8 cellular contexts compared by ENCODE assay signal in genomic region chr12:109097435-109098141, GRCh38. TPM values are rescaled to one million over a fixed set of nuclear protein-coding genes. Genes with fewer than 3 reads are reported as not detected.
DNase-seq lines count a peak whose midpoint lies in the region; TF ChIP-seq lines count a peak whose summit lies in the region.

TSS of gene UNG (plus strand) at chr12:109097597. CDS start at chr12:109097680, 83 bp downstream.

- H3K27ac ChIP-seq in SJSA1 (peak within 1 kb of the TSS; percentile 83), neural progenitor cell (peak within 1 kb of the TSS; percentile 81), stomach smooth muscle (ENCODE audit: low read length) (peak within 1 kb of the TSS; percentile 75)

- H3K4me3 ChIP-seq in SJSA1: peak within 1 kb of the TSS; percentile 57
- peak within 1 kb of the TSS; percentile 53 to 87 for H3K4me3 ChIP-seq in foreskin fibroblast (ENCODE audit: low read depth in 1 of 2, low read length in 2 of 2)
- peak within 1 kb of the TSS; percentile 73 for H3K4me3 ChIP-seq in neural progenitor cell
- H3K4me3 ChIP-seq in stomach smooth muscle (ENCODE audit: low read length in 2 of 2): peak within 1 kb of the TSS; percentile 85 to 96

- DNase-seq in GDM1 (lab: John Stamatoyannopoulos, UW) (peak; percentile 93), HEK293T (ENCODE audit: extremely low spot score) (peak; percentile 95), MV-4-11 (lab: John Stamatoyannopoulos, UW) (peak; percentile 91), SJSA1 (ENCODE audit: low read depth in 1 of 2, low spot score in 2 of 2) (peak; percentile 93 to 96), foreskin fibroblast (peak; percentile 93 to 98), neural progenitor cell (ENCODE audit: low spot score) (peak; percentile 99)
- DNase-seq in activated gamma-delta T cell treated with anti-CD3 and anti-CD28 coated beads, Interleukin-2, amount 50 U/mL, for 16 hours (ENCODE audit: low read depth): peak; percentile 97

- H3K79me2 ChIP-seq in neural progenitor cell (ENCODE audit: low read depth): peaks cover 42% of the 10 kb centered on the region

- POLR2A ChIA-PET in HEK293T (lab: Yijun Ruan, JAX): interaction anchor here (0.6 to 0.8 kb wide), 2 partner anchors 11 to 57 kb away, joined by 3 to 4 read pairs; no protein-coding TSS in a partner anchor

- H3K4me2 ChIP-seq in neural progenitor cell: peak within 1 kb of the TSS; percentile 85

- peak within 1 kb of the TSS; percentile 90 for H3K4me3 Mint-ChIP-seq in neural progenitor cell

- H3K36me3 ChIP-seq in SJSA1 (peaks cover 32% of the 10 kb centered on the region), neural progenitor cell (peaks cover 3% of the 10 kb centered on the region), stomach smooth muscle (ENCODE audit: control insufficient read depth in 2 of 2, insufficient read depth in 2 of 2, low read length in 2 of 2) (peaks cover 6 to 10% of the 10 kb centered on the region in 2 donors)

- H3K4me1 ChIP-seq in SJSA1 (replicated peaks) (peaks cover 24% of the 10 kb centered on the region), neural progenitor cell (peaks cover 11% of the 10 kb centered on the region), stomach smooth muscle (ENCODE audit: control insufficient read depth, insufficient read depth, low read length) (peaks cover 19% of the 10 kb centered on the region)

- H4K20me1 ChIP-seq in neural progenitor cell (ENCODE audit: low read depth): peaks cover 16% of the 10 kb centered on the region

- peaks cover 6% of the 10 kb centered on the region for H3K27me3 Mint-ChIP-seq in neural progenitor cell (ENCODE audit: insufficient read depth, low read depth)

- H3K9me3 ChIP-seq in SJSA1 (replicated peaks) (no peaks in the 10 kb centered on the region), neural progenitor cell (ENCODE audit: low read depth) (no peaks in the 10 kb centered on the region), stomach smooth muscle (ENCODE audit: control insufficient read depth in 2 of 2, low read length in 2 of 2) (no peaks in the 10 kb centered on the region)

- peaks cover 14% of the 10 kb centered on the region for H3F3A ChIP-seq in neural progenitor cell (ENCODE audit: low read depth)

- H2AFZ ChIP-seq in neural progenitor cell (replicated peaks): peak within 1 kb of the TSS; percentile 97

- no peak for TF ChIP-seq CTCF in foreskin fibroblast (IDR thresholded peaks at IDR 0.05; ENCODE audit: low read depth, low read length)
- no peak for TF ChIP-seq CTCF in neural progenitor cell (IDR thresholded peaks at IDR 0.05)

- H3K9me3 Mint-ChIP-seq in neural progenitor cell: no peaks in the 10 kb centered on the region

- no peak within 1 kb of the TSS for H3K27ac Mint-ChIP-seq in neural progenitor cell

- H3K27me3 ChIP-seq in SJSA1 (replicated peaks) (no peaks in the 10 kb centered on the region), neural progenitor cell (no peaks in the 10 kb centered on the region), stomach smooth muscle (ENCODE audit: control insufficient read depth in 1 of 2, insufficient read depth in 2 of 2, low read length in 2 of 2) (no peaks in the 10 kb centered on the region)

- peaks cover 33% of the 10 kb centered on the region for H3K4me1 Mint-ChIP-seq in neural progenitor cell

- peaks cover 20% of the 10 kb centered on the region for H3K36me3 Mint-ChIP-seq in neural progenitor cell

- CTCF ChIA-PET in HEK293T (lab: Yijun Ruan, JAX): no interaction called here

- H3K9ac ChIP-seq in neural progenitor cell: peak within 1 kb of the TSS; percentile 30
- peak within 1 kb of the TSS; percentile 90 for H3K9ac ChIP-seq in stomach smooth muscle (ENCODE audit: low read length in 2 of 2)

TF ChIP-seq in HEK293T, 16 proteins besides CTCF, POLR2A, EP300 and RAD21:
- TF ChIP-seq L3MBTL2 (conservative IDR thresholded peaks at IDR 0.05): peak; percentile 96
- TF ChIP-seq ELF4 (IDR thresholded peaks at IDR 0.05): no peak
- TF ChIP-seq FOXA1 (IDR thresholded peaks at IDR 0.05): no peak
- TF ChIP-seq ARNT (IDR thresholded peaks at IDR 0.05): no peak
- TF ChIP-seq BHLHE40 (IDR thresholded peaks at IDR 0.05; ENCODE audit: borderline replicate concordance): no peak
- 0 out of 2 replicates have a peak, but pooled peaks have one; percentile 81 for TF ChIP-seq FOXK2 (IDR thresholded peaks at IDR 0.05)

RNA-seq across cellular contexts. Expression of gene UNG, which starts in this region (rescaled TPM):
- 30.4 and 30.5 TPM in 2 replicates for total RNA-seq in SJSA1 (2014; rRNA removed; shearing (Covaris generic))
- 71.0 and 132 TPM in 2 replicates for total RNA-seq in neural progenitor cell (ENCODE audit: low replicate concordance)

Comparison
In these comparisons a context has a peak if more than half of its experiments do, and no peak if none do; other contexts are left out.
1. Peak in every context shown above with its lines: DNase-seq, H3K4me3 ChIP-seq and H3K27ac ChIP-seq.